ENCODE assay signal across 10 cellular contexts in genomic region chr15:31373096-31373865, GRCh38. TPM values are rescaled to one million over a fixed set of nuclear protein-coding genes. Genes with fewer than 3 reads are reported as not detected.
A peak's percentile ranks its signal among the peaks of the same experiment; 100 is the strongest.
DNase-seq lines count a peak whose midpoint lies in the region; ATAC-seq and TF ChIP-seq lines count a peak whose summit lies in the region.
"Had no signal": no experiment of that assay in that cellular context is flagged by ENCODE, and none has a peak within 500 bp of the region (broad histone marks: within the 10 kb centered on the region; RNA-seq: fewer than 3 reads in every experiment).

No MANE protein-coding gene starts in this region.

- H3K9me3 ChIP-seq in RWPE2 (ENCODE audit: severe bottlenecking) (peaks cover 5% of the 10 kb centered on the region), MM.1S (replicated peaks; ENCODE audit: insufficient read depth, low read length) (no peaks in the 10 kb centered on the region)
- H3K9me3 ChIP-seq: ovary had no signal

- peaks cover 8% of the 10 kb centered on the region; the same call in 1 of the 2 replicates for H4K20me1 ChIP-seq in MM.1S (ENCODE audit: insufficient read depth, low read length)

- H3K4me2 ChIP-seq in MM.1S (ENCODE audit: low read depth, low read length): no peak overlapping the region

- no peaks in the 10 kb centered on the region for H3K27me3 ChIP-seq in RWPE2 (ENCODE audit: insufficient read depth, poor library complexity, severe bottlenecking)
- H3K27me3 ChIP-seq in MM.1S (replicated peaks; ENCODE audit: insufficient read depth, low read length): no peaks in the 10 kb centered on the region
- H3K27me3 ChIP-seq: ovary had no signal

- no peak overlapping the region for H3K4me3 ChIP-seq in RWPE2 (ENCODE audit: severe bottlenecking)
- no peak overlapping the region for H3K4me3 ChIP-seq in coronary artery
- H3K4me3 ChIP-seq in MM.1S (ENCODE audit: low read length): no peak overlapping the region
- H3K4me3 ChIP-seq: ovary had no signal

- peaks cover 0 to 6% (median 2%) of the 10 kb centered on the region in 9 donors for H3K9me3 Mint-ChIP-seq in naive thymus-derived CD8-positive, alpha-beta T cell

- H3K4me1 ChIP-seq in RWPE2 (ENCODE audit: insufficient read depth, poor library complexity, severe bottlenecking) (peaks cover 24% of the 10 kb centered on the region), MM.1S (ENCODE audit: low read length) (peaks cover 8% of the 10 kb centered on the region)

- TF ChIP-seq CTCF in RWPE2 (IDR thresholded peaks at IDR 0.05; ENCODE audit: poor library complexity, severe bottlenecking): no peak
- no peak for TF ChIP-seq CTCF in coronary artery (IDR thresholded peaks at IDR 0.05)
- no peak for TF ChIP-seq CTCF in MM.1S (IDR thresholded peaks at IDR 0.05; ENCODE audit: low read length)

- peak overlapping the region in 3 of 10 donors; percentile 14 to 60 (median 53) for H3K4me3 Mint-ChIP-seq in naive thymus-derived CD8-positive, alpha-beta T cell

- peaks cover 36 to 95% (median 84%) of the 10 kb centered on the region in 4 donors for H3K4me1 Mint-ChIP-seq in naive thymus-derived CD8-positive, alpha-beta T cell

- H3K9me2 ChIP-seq in MM.1S (replicated peaks; ENCODE audit: insufficient read depth, low read length): no peaks in the 10 kb centered on the region

- no peak overlapping the region for H2AFZ ChIP-seq in MM.1S (ENCODE audit: low read length)

- peak overlapping the region; percentile 48 for H3K27ac ChIP-seq in RWPE2 (ENCODE audit: poor library complexity, severe bottlenecking)
- H3K27ac ChIP-seq in coronary artery: peak overlapping the region; percentile 9 to 61
- H3K27ac ChIP-seq in substantia nigra (ENCODE audit: low read depth, low read length, poor library complexity, severe bottlenecking): peak overlapping the region; percentile 74
- H3K27ac ChIP-seq in MM.1S (ENCODE audit: low read length): no peak overlapping the region
- H3K27ac ChIP-seq: ovary had no signal

- no peak overlapping the region for H3K9ac ChIP-seq in MM.1S (ENCODE audit: low read length)

- POLR2A ChIA-PET in naive thymus-derived CD8-positive, alpha-beta T cell (lab: Charles Lee): interaction anchor here (0.9 to 36.8 kb wide), 4 partner anchors 10 to 44 kb away, joined by 3 to 915 read pairs (median 6); partner anchors contain the start of gene KLF13

- no peaks in the 10 kb centered on the region for H3K27me3 Mint-ChIP-seq in naive thymus-derived CD8-positive, alpha-beta T cell

- DNase-seq in RWPE2 (ENCODE audit: low spot score): no peak
- DNase-seq in coronary artery (ENCODE audit: low spot score): no peak
- DNase-seq in naive thymus-derived CD8-positive, alpha-beta T cell: peak in 1 of 10 donors; percentile 54
- no peak for DNase-seq in substantia nigra (lab: John Stamatoyannopoulos, UW)
- no peak for DNase-seq in MM.1S
- DNase-seq: activated CD4-positive, alpha-beta T cell treated with anti-CD3 and anti-CD28 coated beads for 48 hours; KBM-7 had no signal

- ATAC-seq in RWPE2 (ENCODE audit: low read depth) (no peak), GM18511 (IDR thresholded peaks at IDR 0.05; ENCODE audit: unreplicated experiment) (no peak), GM19328 (IDR thresholded peaks at IDR 0.05; ENCODE audit: unreplicated experiment) (no peak)
- no peak for ATAC-seq in naive thymus-derived CD8-positive, alpha-beta T cell

- H3K79me2 ChIP-seq in MM.1S (ENCODE audit: low read length): peaks cover 90% of the 10 kb centered on the region

- H3K36me3 ChIP-seq in RWPE2 (ENCODE audit: low read depth) (peaks cover 52% of the 10 kb centered on the region), MM.1S (replicated peaks; ENCODE audit: insufficient read depth, low read length) (no peaks in the 10 kb centered on the region; the same call in 1 of the 2 replicates)
- H3K36me3 ChIP-seq: ovary had no signal

- H3K36me3 Mint-ChIP-seq in naive thymus-derived CD8-positive, alpha-beta T cell: peaks cover 0 to 56% (median 14%) of the 10 kb centered on the region in 3 donors

- H3K27ac Mint-ChIP-seq in naive thymus-derived CD8-positive, alpha-beta T cell: peak overlapping the region; percentile 37 to 87 (median 69)

- peaks cover 7% of the 10 kb centered on the region; the same call in 1 of the 2 replicates for H3F3A ChIP-seq in MM.1S (ENCODE audit: insufficient read depth, low read length)

RNA-seq across cellular contexts. Expression of gene KLF13, which starts 46.6 kb away (rescaled TPM):
- total RNA-seq in naive thymus-derived CD8-positive, alpha-beta T cell: 100 to 1,000 TPM; 240 to 244 TPM
- polyA plus RNA-seq in naive thymus-derived CD8-positive, alpha-beta T cell: 100 to 1,000 TPM in 1 of 3 donors, 10 to 100 TPM in 2; 70.1 to 102 (median 93.7) TPM
